In the genomic region with DNA sequence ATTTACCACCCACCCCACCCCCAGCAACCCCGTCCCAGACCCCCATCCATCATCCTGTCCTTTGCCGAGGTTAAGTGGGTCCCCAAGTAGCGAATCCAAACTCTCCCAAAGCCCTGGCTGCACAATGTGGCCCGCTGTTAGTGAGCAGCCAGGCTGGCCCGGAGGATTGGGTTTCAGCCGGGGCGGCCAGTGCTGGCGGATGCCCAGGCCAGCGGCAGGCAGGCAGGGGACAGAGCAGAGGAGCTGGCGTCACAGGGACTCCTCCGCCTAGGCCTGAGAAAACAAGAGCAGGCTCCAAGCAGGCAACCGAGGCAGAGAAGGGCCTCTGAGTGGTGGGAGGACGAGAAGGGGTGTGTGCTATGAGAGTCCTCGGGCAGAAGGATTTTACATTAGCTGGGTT, we compare ENCODE assay signal across 24 cellular contexts.
DNase-seq lines count a peak whose midpoint lies in the region; ATAC-seq and TF ChIP-seq lines count a peak whose summit lies in the region.
"Had no signal": no experiment of that assay in that cellular context is flagged by ENCODE, and none has a peak within 500 bp of the region (broad histone marks: within the 10 kb centered on the region; RNA-seq: fewer than 3 reads in every experiment).

No MANE protein-coding gene starts in this region.

- peaks cover 6% of the 10 kb centered on the region for H3K4me1 ChIP-seq in osteoblast (ENCODE audit: insufficient read depth, low read length)
- H3K4me1 ChIP-seq in thoracic aorta (ENCODE audit: control insufficient read depth in 1 of 2, low read depth in 2 of 2) = peaks cover 0 to 35% of the 10 kb centered on the region in 2 donors
- H3K4me1 ChIP-seq: BE2C had no signal

- no peaks in the 10 kb centered on the region for H3K36me3 ChIP-seq in osteoblast (ENCODE audit: insufficient read depth, low read length)
- H3K36me3 ChIP-seq in thoracic aorta = no peaks in the 10 kb centered on the region
- H3K36me3 ChIP-seq: BE2C, esophagus muscularis mucosa had no signal

- no peak for TF ChIP-seq CTCF in osteoblast (IDR thresholded peaks at IDR 0.05; ENCODE audit: extremely low read depth, low read depth, low read length)
- TF ChIP-seq CTCF in thoracic aorta (IDR thresholded peaks at IDR 0.05) = no peak

- H3K4me2 ChIP-seq in osteoblast (ENCODE audit: insufficient read depth, low read length) = no peak overlapping the region

- ATAC-seq in thoracic aorta (ENCODE audit: insufficient number of reproducible peaks, low FRiP score, low read depth) (no peak), HG03378 (IDR thresholded peaks at IDR 0.05; ENCODE audit: unreplicated experiment) (no peak)
- ATAC-seq: activated CD8-positive, alpha-beta memory T cell treated with anti-CD3 and anti-CD28 coated beads, Interleukin-2, amount 10 ng/mL, durations not matched to agents 7 days and 5 days; natural killer cell; T-cell had no signal

- no peaks in the 10 kb centered on the region for H3K36me3 Mint-ChIP-seq in immature natural killer cell
- H3K36me3 Mint-ChIP-seq: activated CD8-positive, alpha-beta memory T cell treated with anti-CD3 and anti-CD28 coated beads, Interleukin-2, amount 10 ng/mL, durations not matched to agents 7 days and 5 days; natural killer cell; T-cell had no signal

- DNase-seq in NCI-H2196 (lab: John Stamatoyannopoulos, UW; ENCODE audit: unreplicated experiment) = peak; percentile 47
- no peak for DNase-seq in NCI-H2196 treated with DMSO at 0.1 percent for 48 hours (lab: John Stamatoyannopoulos, UW; ENCODE audit: unreplicated experiment)
- peak; percentile 83 for DNase-seq in globus pallidus (ENCODE audit: low spot score)
- peak; percentile 88 for DNase-seq in osteoblast (ENCODE audit: insufficient read length, low spot score, missing footprints)
- no peak for DNase-seq in thoracic aorta (ENCODE audit: low spot score)
- no peak for DNase-seq in NCI-H2081 treated with DMSO at 0.1 percent for 48 hours (lab: John Stamatoyannopoulos, UW)
- no peak for DNase-seq in immature natural killer cell
- DNase-seq: 8988T; activated CD4-positive, alpha-beta T cell treated with anti-CD3 and anti-CD28 coated beads for 48 hours; activated CD8-positive, alpha-beta memory T cell treated with anti-CD3 and anti-CD28 coated beads, Interleukin-2, amount 10 ng/mL, durations not matched to agents 7 days and 5 days; BE2C; effector CD4-positive, alpha-beta T cell; MV-4-11; natural killer cell; NCI-H1930; NCI-H526; SHP77; stimulated activated CD4-positive, alpha-beta T cell treated with anti-CD3 and anti-CD28 coated beads, Interleukin-2, amount 100 ng/mL, for 24 hours; stimulated activated naive CD4-positive, alpha-beta T cell treated with Interleukin-2 at 50 U/mL for 16 hours; T-cell had no signal

- no peak overlapping the region for H2AFZ ChIP-seq in osteoblast (ENCODE audit: low read length)

- H3K79me2 ChIP-seq in osteoblast (ENCODE audit: insufficient read depth, low read length) = no peaks in the 10 kb centered on the region

- no peaks in the 10 kb centered on the region for H3K4me1 Mint-ChIP-seq in immature natural killer cell
- H3K4me1 Mint-ChIP-seq: activated CD8-positive, alpha-beta memory T cell treated with anti-CD3 and anti-CD28 coated beads, Interleukin-2, amount 10 ng/mL, durations not matched to agents 7 days and 5 days; natural killer cell; T-cell had no signal

- no peaks in the 10 kb centered on the region for H3K9me3 Mint-ChIP-seq in immature natural killer cell
- H3K9me3 Mint-ChIP-seq: activated T-helper 2 cell treated with anti-CD3 and anti-CD28 coated beads, Interferon-gamma antibody, Interleukin-2, Interleukin-4, amounts not matched to agents 10 μg/mL and 5 μg/mL and 100 μg/mL, durations not matched to agents 14 hours and 24 hours and 36 hours; natural killer cell; T-cell had no signal

- H3K27ac Mint-ChIP-seq in immature natural killer cell = no peak overlapping the region
- H3K27ac Mint-ChIP-seq: activated CD8-positive, alpha-beta memory T cell treated with anti-CD3 and anti-CD28 coated beads, Interleukin-2, amount 10 ng/mL, durations not matched to agents 7 days and 5 days; activated T-helper 2 cell treated with anti-CD3 and anti-CD28 coated beads, Interferon-gamma antibody, Interleukin-2, Interleukin-4, amounts not matched to agents 10 μg/mL and 5 μg/mL and 100 μg/mL, durations not matched to agents 14 hours and 24 hours and 36 hours; natural killer cell; T-cell had no signal

- H4K20me1 ChIP-seq in osteoblast (ENCODE audit: insufficient read depth, low read length) = no peaks in the 10 kb centered on the region

- H3K9me3 ChIP-seq in osteoblast (ENCODE audit: low read depth, low read length) = no peaks in the 10 kb centered on the region
- no peaks in the 10 kb centered on the region for H3K9me3 ChIP-seq in thoracic aorta
- H3K9me3 ChIP-seq: BE2C, esophagus muscularis mucosa had no signal

- H3K4me3 ChIP-seq in osteoblast (ENCODE audit: insufficient read depth, low read length) (no peak overlapping the region), thoracic aorta (no peak overlapping the region)
- H3K4me3 ChIP-seq: esophagus muscularis mucosa, lung had no signal

- H3K27me3 ChIP-seq in osteoblast (ENCODE audit: insufficient read depth, low read length) (no peaks in the 10 kb centered on the region), thoracic aorta (replicated peaks; ENCODE audit: insufficient read depth) (no peaks in the 10 kb centered on the region)
- H3K27me3 ChIP-seq: BE2C had no signal

- no peak overlapping the region for H3K27ac ChIP-seq in osteoblast (ENCODE audit: low read depth, low read length)
- H3K27ac ChIP-seq in thoracic aorta = peak overlapping the region; percentile 55 to 66
- H3K27ac ChIP-seq: esophagus muscularis mucosa had no signal

- no peak overlapping the region for H3K4me3 Mint-ChIP-seq in immature natural killer cell
- H3K4me3 Mint-ChIP-seq: activated CD8-positive, alpha-beta memory T cell treated with anti-CD3 and anti-CD28 coated beads, Interleukin-2, amount 10 ng/mL, durations not matched to agents 7 days and 5 days; natural killer cell; T-cell had no signal

- H3K27me3 Mint-ChIP-seq in immature natural killer cell (ENCODE audit: low read depth in 3 of 3) = peaks cover 0 to 2% (median 0%) of the 10 kb centered on the region in 3 donors

Comparison
In these comparisons a context has a peak if more than half of its experiments do, and no peak if none do; other contexts are left out.
1. DNase-seq: peak in NCI-H2196 (single experiment), globus pallidus (single experiment) and osteoblast (single experiment); none in NCI-H2196 treated with DMSO at 0.1 percent for 48 hours (single experiment), thoracic aorta (single experiment), NCI-H2081 treated with DMSO at 0.1 percent for 48 hours (single experiment) and immature natural killer cell (0 of 3).